ENCODE assay signal across 20 cellular contexts in genomic region chr2:150127995-150128394, GRCh38.
DNase-seq lines count a peak whose midpoint lies in the region; ATAC-seq and TF ChIP-seq lines count a peak whose summit lies in the region.
"Had no signal": no experiment of that assay in that cellular context is flagged by ENCODE, and none has a peak within 500 bp of the region (broad histone marks: within the 10 kb centered on the region; RNA-seq: fewer than 3 reads in every experiment).

No MANE protein-coding gene starts in this region.

- intact Hi-C loops in mammary epithelial cell (cut with micrococcal nuclease) = loop anchor here (2.0 kb wide), 1 partner anchor 15 kb away; no protein-coding TSS in a partner anchor
- intact Hi-C loops in MCF 10A (cut with micrococcal nuclease) = no loop called here
- intact Hi-C loops in ascending aorta (cut with DNase I) = no loop called here

- H3K4me2 ChIP-seq in mammary epithelial cell (ENCODE audit: insufficient read depth, low read depth, low read length) = no peak overlapping the region

- peaks cover 28% of the 10 kb centered on the region for H3K4me1 ChIP-seq in mammary epithelial cell (ENCODE audit: insufficient read depth, low read length)
- peaks cover 26% of the 10 kb centered on the region for H3K4me1 ChIP-seq in foreskin keratinocyte
- H3K4me1 ChIP-seq in ascending aorta = no peaks in the 10 kb centered on the region
- H3K4me1 ChIP-seq: heart right ventricle had no signal

- H3K27me3 Mint-ChIP-seq in MCF 10A (ENCODE audit: insufficient read depth, unreplicated experiment) (no peaks in the 10 kb centered on the region), type B pancreatic cell (no peaks in the 10 kb centered on the region)
- H3K27me3 Mint-ChIP-seq: activated CD4-positive, alpha-beta memory T cell treated with anti-CD3 and anti-CD28 coated beads for 36 hours had no signal

- CTCF ChIA-PET in mammary epithelial cell (lab: Charles Lee; ENCODE audit: low non-redundant PET) = no interaction called here
- CTCF ChIA-PET in MCF 10A (lab: Yijun Ruan, JAX) = no interaction called here

- TF ChIP-seq CTCF in mammary epithelial cell (conservative IDR thresholded peaks at IDR 0.05 in 1 of 2, IDR thresholded peaks at IDR 0.05 in 1 of 2; ENCODE audit: extremely low read depth in 1 of 2, insufficient read depth in 1 of 2, low read depth in 1 of 2, low read length in 2 of 2) (no peak), MCF 10A (IDR thresholded peaks at IDR 0.05; ENCODE audit: unreplicated experiment) (no peak), brain microvascular endothelial cell (IDR thresholded peaks at IDR 0.05; ENCODE audit: low read depth, low read length, missing control alignments) (no peak), foreskin keratinocyte (conservative IDR thresholded peaks at IDR 0.05) (no peak), ascending aorta (IDR thresholded peaks at IDR 0.05) (no peak), type B pancreatic cell (conservative IDR thresholded peaks at IDR 0.05) (no peak)

- DNase-seq in mammary epithelial cell (peak; percentile 40), MCF 10A (ENCODE audit: unreplicated experiment) (no peak), brain microvascular endothelial cell (peak; percentile 89), foreskin keratinocyte (peak in 1 of 2 donors; percentile 63), ascending aorta (ENCODE audit: low spot score in 2 of 2) (no peak), GM19240 (ENCODE audit: insufficient read length, low spot score) (no peak), type B pancreatic cell (ENCODE audit: extremely low spot score, unreplicated experiment) (no peak)
- no peak for DNase-seq in activated CD4-positive, alpha-beta T cell treated with anti-CD3 and anti-CD28 coated beads, Interleukin-2, amount 50 U/mL, for 1 hour
- DNase-seq: activated CD4-positive, alpha-beta memory T cell treated with anti-CD3 and anti-CD28 coated beads for 36 hours; activated naive CD4-positive, alpha-beta T cell treated with Interleukin-2 at 50 U/mL for 16 hours; aorta; C1 segment of cervical spinal cord; cortex of kidney; heart right ventricle; natural killer cell; NCI-H1436; NCI-H446 had no signal

- POLR2A ChIA-PET in MCF 10A (lab: Yijun Ruan, JAX) = interaction anchor here (0.9 kb wide), 1 partner anchor 102 kb away, joined by 3 read pairs; no protein-coding TSS in a partner anchor

- H3K4me3 ChIP-seq in mammary epithelial cell (replicated peaks in 1 of 3; ENCODE audit: insufficient read depth in 1 of 3, low read depth in 2 of 3, low read length in 3 of 3) (no peak overlapping the region), brain microvascular endothelial cell (ENCODE audit: low read depth, low read length) (no peak overlapping the region), ascending aorta (no peak overlapping the region)
- H3K4me3 ChIP-seq: heart right ventricle had no signal

- dilution Hi-C loops in mammary epithelial cell (cut with HindIII; ENCODE audit: low sequenced_read_pairs) = no loop called here

- WGBS in mammary epithelial cell (ENCODE audit: low coverage, missing lambda C conversion rate) = 86% methylated on average over 4 of the region's 4 CpGs

- H3K9me3 Mint-ChIP-seq in MCF 10A (ENCODE audit: unreplicated experiment) (no peaks in the 10 kb centered on the region), type B pancreatic cell (no peaks in the 10 kb centered on the region)
- H3K9me3 Mint-ChIP-seq: activated CD4-positive, alpha-beta memory T cell treated with anti-CD3 and anti-CD28 coated beads for 36 hours had no signal

- H3K4me1 Mint-ChIP-seq in MCF 10A (ENCODE audit: insufficient read depth, unreplicated experiment) (peaks cover 6% of the 10 kb centered on the region), type B pancreatic cell (ENCODE audit: unreplicated experiment) (peaks cover 22% of the 10 kb centered on the region)
- H3K4me1 Mint-ChIP-seq: natural killer cell had no signal

- H3K4me3 Mint-ChIP-seq in MCF 10A (ENCODE audit: unreplicated experiment) = no peak overlapping the region
- no peak overlapping the region for H3K4me3 Mint-ChIP-seq in type B pancreatic cell
- H3K4me3 Mint-ChIP-seq: activated CD4-positive, alpha-beta memory T cell treated with anti-CD3 and anti-CD28 coated beads for 36 hours; immature natural killer cell; natural killer cell had no signal

- H3K79me2 ChIP-seq in mammary epithelial cell (ENCODE audit: insufficient read depth, low read length) = no peaks in the 10 kb centered on the region

- H3K27ac Mint-ChIP-seq in MCF 10A (ENCODE audit: low read depth, unreplicated experiment) (no peak overlapping the region), type B pancreatic cell (no peak overlapping the region)
- H3K27ac Mint-ChIP-seq: activated CD4-positive, alpha-beta memory T cell treated with anti-CD3 and anti-CD28 coated beads for 36 hours; natural killer cell had no signal

- H3K9me3 ChIP-seq in mammary epithelial cell (replicated peaks; ENCODE audit: insufficient read depth, low read length) (peaks cover 3% of the 10 kb centered on the region), ascending aorta (no peaks in the 10 kb centered on the region)
- H3K9me3 ChIP-seq: heart right ventricle had no signal

- no peak for ATAC-seq in foreskin keratinocyte
- ATAC-seq: heart right ventricle had no signal

- no TSS peak for BruUV-seq in mammary epithelial cell (replicated peaks; lab: Mats Ljungman, UMichigan)
- BruUV-seq in MCF 10A (replicated peaks; lab: Mats Ljungman, UMichigan) = no TSS peak

- H3K27ac ChIP-seq in mammary epithelial cell (ENCODE audit: insufficient read depth, low read depth, low read length) (peak overlapping the region; percentile 91), brain microvascular endothelial cell (peak overlapping the region; percentile 93), foreskin keratinocyte (peak overlapping the region; percentile 87), ascending aorta (no peak overlapping the region)
- H3K27ac ChIP-seq: 22Rv1, heart right ventricle, RWPE1 had no signal

- H4K20me1 ChIP-seq in mammary epithelial cell (ENCODE audit: insufficient read depth, low read length) = no peaks in the 10 kb centered on the region

- no peaks in the 10 kb centered on the region for H3K36me3 ChIP-seq in mammary epithelial cell (ENCODE audit: insufficient read depth, low read length)
- no peaks in the 10 kb centered on the region for H3K36me3 ChIP-seq in brain microvascular endothelial cell (replicated peaks)
- H3K36me3 ChIP-seq in ascending aorta = no peaks in the 10 kb centered on the region
- H3K36me3 ChIP-seq: heart right ventricle had no signal

- H2AFZ ChIP-seq in mammary epithelial cell (ENCODE audit: low read depth, low read length) = no peak overlapping the region

- in situ Hi-C loops in mammary epithelial cell (cut with MboI; ENCODE audit: low sequenced_read_pairs in 2 of 2) (loop anchor here in 1 of 2 donors (25.0 kb wide), 1 partner anchor 359 kb away; the partner anchor contains the start of gene RND3), brain microvascular endothelial cell (cut with HindIII; ENCODE audit: low pct_ligation_motif_present, low sequenced_read_pairs) (no loop called here)

- H3K36me3 Mint-ChIP-seq in MCF 10A (ENCODE audit: insufficient read depth, unreplicated experiment) (no peaks in the 10 kb centered on the region), type B pancreatic cell (no peaks in the 10 kb centered on the region)
- H3K36me3 Mint-ChIP-seq: activated CD4-positive, alpha-beta memory T cell treated with anti-CD3 and anti-CD28 coated beads for 36 hours; immature natural killer cell; natural killer cell had no signal

- no peak overlapping the region for H3K9ac ChIP-seq in mammary epithelial cell (ENCODE audit: insufficient read depth, low read length)

- no peaks in the 10 kb centered on the region for H3K27me3 ChIP-seq in mammary epithelial cell (ENCODE audit: insufficient read depth, low read length)
- no peaks in the 10 kb centered on the region for H3K27me3 ChIP-seq in brain microvascular endothelial cell (replicated peaks)
- H3K27me3 ChIP-seq in foreskin keratinocyte = no peaks in the 10 kb centered on the region
- H3K27me3 ChIP-seq in ascending aorta = no peaks in the 10 kb centered on the region
- H3K27me3 ChIP-seq: heart right ventricle had no signal

Comparison
In these comparisons a context has a peak if more than half of its experiments do, and no peak if none do; other contexts are left out.
1. DNase-seq: peak in mammary epithelial cell (single experiment) and brain microvascular endothelial cell (single experiment); none in MCF 10A (single experiment), ascending aorta (0 of 2), GM19240 (single experiment), type B pancreatic cell (single experiment) and activated CD4-positive, alpha-beta T cell treated with anti-CD3 and anti-CD28 coated beads, Interleukin-2, amount 50 U/mL, for 1 hour (single experiment).
2. H3K27ac ChIP-seq: peak in mammary epithelial cell (single experiment), brain microvascular endothelial cell (single experiment) and foreskin keratinocyte (single experiment); none in ascending aorta (0 of 2).